Comparison of ENCODE assay signal across 16 cellular contexts in the genomic region with DNA sequence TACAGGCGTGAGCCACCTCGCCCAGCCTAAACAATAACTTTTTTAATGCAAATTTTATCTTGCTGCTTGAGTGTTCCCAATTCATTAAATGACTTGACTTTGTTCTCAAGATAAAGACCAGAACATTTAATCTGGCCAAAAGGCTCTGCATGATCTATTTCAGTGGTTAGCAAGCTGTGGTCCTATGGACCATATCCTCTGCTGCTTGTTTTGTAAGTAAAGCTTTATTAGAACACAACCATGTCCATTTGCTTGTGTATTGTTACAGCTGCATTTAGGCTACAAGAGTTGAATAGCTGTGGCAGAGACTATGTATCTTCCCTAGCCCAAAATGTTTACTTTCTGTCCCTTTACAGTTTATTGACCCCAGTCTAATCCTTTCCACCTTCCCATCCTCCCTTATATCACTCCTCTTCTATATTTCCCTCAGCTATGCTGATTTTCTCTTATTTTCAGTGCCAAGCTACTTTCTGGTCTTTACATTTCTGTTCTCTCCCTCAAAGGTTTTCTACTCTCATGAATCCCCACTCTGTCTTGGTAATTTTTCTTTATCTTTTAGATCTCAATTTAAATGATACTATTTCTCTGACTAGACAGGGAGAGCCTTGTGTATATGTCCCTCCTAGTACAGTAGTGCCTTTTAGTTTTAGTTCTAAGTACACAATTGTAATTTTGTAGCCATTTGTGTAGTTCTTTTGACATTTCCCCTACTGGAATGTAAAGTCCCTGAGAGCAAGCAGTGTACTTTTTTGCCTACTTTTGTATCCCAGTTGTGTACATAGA.
"Had no signal": no experiment of that assay in that cellular context is flagged by ENCODE, and none has a peak within 500 bp of the region (broad histone marks: within the 10 kb centered on the region; RNA-seq: fewer than 3 reads in every experiment).

No MANE protein-coding gene starts in this region.

- H3K27ac Mint-ChIP-seq: stimulated activated naive B cell treated with anti-CD40 and anti-IgM and Interleukin-4, amounts not matched to agents 10 μg/mL and 1 μg/mL and 100 μg/mL, for 72 hours had no signal

- H3K9me3 Mint-ChIP-seq: memory B cell; stimulated activated naive B cell treated with anti-CD40 and anti-IgM and Interleukin-4, amounts not matched to agents 10 μg/mL and 1 μg/mL and 100 μg/mL, for 72 hours had no signal

- DNase-seq: activated CD4-positive, alpha-beta T cell treated with anti-CD3 and anti-CD28 coated beads, Interleukin-2, amount 50 U/mL, for 48 hours; activated gamma-delta T cell treated with Interleukin-2 at 50 U/mL for 16 hours; activated T-cell treated with anti-CD3 and anti-CD28 coated beads, Interleukin-2, amount 50 U/mL, for 48 hours; cortex of kidney; SIG-M5; sigmoid colon; stimulated activated CD4-positive, alpha-beta T cell treated with anti-CD3 and anti-CD28 coated beads, Interleukin-4, amount 100 ng/mL, for 24 hours; stimulated activated naive B cell treated with anti-CD40 and anti-IgM and Interleukin-4, amounts not matched to agents 10 μg/mL and 1 μg/mL and 100 μg/mL, for 72 hours; T-helper 1 cell; T1000 had no signal

- H3K27ac ChIP-seq: ascending aorta, neutrophil, sigmoid colon, tibial nerve had no signal

- H3K27me3 Mint-ChIP-seq: memory B cell; stimulated activated naive B cell treated with anti-CD40 and anti-IgM and Interleukin-4, amounts not matched to agents 10 μg/mL and 1 μg/mL and 100 μg/mL, for 72 hours had no signal

- H3K9me3 ChIP-seq: ascending aorta, neutrophil, sigmoid colon, tibial nerve had no signal

- H3K27me3 ChIP-seq: ascending aorta, neutrophil, sigmoid colon, tibial nerve had no signal

- H3K4me3 ChIP-seq: ascending aorta, sigmoid colon, tibial nerve had no signal

- H3K4me3 Mint-ChIP-seq: memory B cell; stimulated activated naive B cell treated with anti-CD40 and anti-IgM and Interleukin-4, amounts not matched to agents 10 μg/mL and 1 μg/mL and 100 μg/mL, for 72 hours had no signal

- ATAC-seq: activated CD4-positive, CD25-positive, alpha-beta regulatory T cell treated with anti-CD3 and anti-CD28 coated beads, Interleukin-2, amount 50 U/mL, for 24 hours; esophagus mucosa; stimulated activated naive B cell treated with anti-CD40 and anti-IgM and Interleukin-4, amounts not matched to agents 10 μg/mL and 1 μg/mL and 100 μg/mL, for 72 hours had no signal
